Comparison of ENCODE assay signal across 1 cellular context in genomic region chr1:226217273-226217672, GRCh38.
TF ChIP-seq lines count a peak whose summit lies in the region.

No MANE protein-coding gene starts in this region.

TF ChIP-seq in GM23338, 12 proteins besides CTCF, POLR2A, EP300 and RAD21:
- TF ChIP-seq REST (IDR thresholded peaks at IDR 0.05; ENCODE audit: unreplicated experiment), result no peak
- TF ChIP-seq EZH2phosphoT487 (IDR thresholded peaks at IDR 0.05; ENCODE audit: unreplicated experiment), result no peak
- TF ChIP-seq ZNF114 (CRISPR knock-in tag; IDR thresholded peaks at IDR 0.05), result no peak
- no peak for TF ChIP-seq ETS1 (IDR thresholded peaks at IDR 0.05)
- TF ChIP-seq ZNF462 (CRISPR knock-in tag; IDR thresholded peaks at IDR 0.05), result no peak
- TF ChIP-seq POLR2AphosphoS5 (IDR thresholded peaks at IDR 0.05; ENCODE audit: low read depth), result no peak
- TF ChIP-seq EZH2 (IDR thresholded peaks at IDR 0.05; ENCODE audit: low read depth, unreplicated experiment), result no peak
- TF ChIP-seq JUNB (IDR thresholded peaks at IDR 0.05; ENCODE audit: unreplicated experiment), result no peak
- no peak for TF ChIP-seq NANOG (IDR thresholded peaks at IDR 0.05; ENCODE audit: borderline replicate concordance)
- no peak for TF ChIP-seq STAT1 (IDR thresholded peaks at IDR 0.05; ENCODE audit: unreplicated experiment)
- TF ChIP-seq ZNF331 (CRISPR knock-in tag; IDR thresholded peaks at IDR 0.05; ENCODE audit: low read depth), result no peak
- no peak for TF ChIP-seq CREB1 (CRISPR knock-in tag; IDR thresholded peaks at IDR 0.05; ENCODE audit: low read depth)
